ENCODE assay signal across 11 cellular contexts in genomic region chr1:24529292-24529691, GRCh38. TPM values are rescaled to one million over a fixed set of nuclear protein-coding genes. Genes with fewer than 3 reads are reported as not detected.
DNase-seq lines count a peak whose midpoint lies in the region; ATAC-seq and TF ChIP-seq lines count a peak whose summit lies in the region.
"Not testable (repeated sequence)": the region's sequence is repeated elsewhere in the genome, so short reads cannot be mapped to it uniquely, and the experiment has no call there.
"Had no signal": no experiment of that assay in that cellular context is flagged by ENCODE, and none has a peak within 500 bp of the region (broad histone marks: within the 10 kb centered on the region; RNA-seq: fewer than 3 reads in every experiment).

No MANE protein-coding gene starts in this region.

- peaks cover 50% of the 10 kb centered on the region for H3K36me3 ChIP-seq in CD4-positive, CD25-positive, alpha-beta regulatory T cell (ENCODE audit: control insufficient read depth, insufficient read depth, low read length)
- H3K36me3 ChIP-seq in naive thymus-derived CD4-positive, alpha-beta T cell (ENCODE audit: control insufficient read depth in 2 of 3, insufficient read depth in 3 of 3, low read length in 3 of 3) = peaks cover 3 to 23% (median 4%) of the 10 kb centered on the region in 3 experiments

- peaks cover 50% of the 10 kb centered on the region for H3K4me1 ChIP-seq in CD4-positive, CD25-positive, alpha-beta regulatory T cell (ENCODE audit: control insufficient read depth, insufficient read depth, low read length, poor library complexity, severe bottlenecking)
- H3K4me1 ChIP-seq in naive thymus-derived CD4-positive, alpha-beta T cell (ENCODE audit: control insufficient read depth in 2 of 2, insufficient read depth in 2 of 2, low read length in 2 of 2) = peaks cover 0 to 45% of the 10 kb centered on the region in 2 donors

- peaks cover 39 to 80% (median 62%) of the 10 kb centered on the region in 4 donors for H3K4me1 Mint-ChIP-seq in CD4-positive, CD25-positive, alpha-beta regulatory T cell
- not testable (repeated sequence) for H3K4me1 Mint-ChIP-seq in Calu3 (ENCODE audit: low read depth, unreplicated experiment)
- peaks cover 70% of the 10 kb centered on the region for H3K4me1 Mint-ChIP-seq in activated CD4-positive, alpha-beta T cell treated with anti-CD3 and anti-CD28 coated beads for 36 hours
- peaks cover 71% of the 10 kb centered on the region for H3K4me1 Mint-ChIP-seq in activated T-cell treated with anti-CD3 and anti-CD28 coated beads, Interleukin-2, amount 50 U/mL, for 72 hours (ENCODE audit: low read depth)
- peaks cover 73% of the 10 kb centered on the region for H3K4me1 Mint-ChIP-seq in activated naive CD8-positive, alpha-beta T cell (ENCODE audit: low read depth)
- peaks cover 36 to 90% (median 73%) of the 10 kb centered on the region in 7 donors for H3K4me1 Mint-ChIP-seq in naive thymus-derived CD4-positive, alpha-beta T cell
- peaks cover 33% of the 10 kb centered on the region for H3K4me1 Mint-ChIP-seq in stimulated activated memory B cell treated with anti-CD40 and anti-IgM and Interleukin-4, amounts not matched to agents 10 μg/mL and 1 μg/mL and 100 μg/mL, for 72 hours

- CTCF ChIA-PET in Calu3 (lab: Charles Lee) = not testable (repeated sequence)
- CTCF ChIA-PET in activated CD4-positive, alpha-beta T cell treated with anti-CD3 and anti-CD28 coated beads for 36 hours (lab: Charles Lee) = interaction anchor here (3.0 to 7.8 kb wide), 5 partner anchors 19 to 116 kb away, joined by 9 to 62 read pairs (median 32); partner anchors contain the start of genes NIPAL3, RCAN3 and STPG1
- CTCF ChIA-PET in naive thymus-derived CD4-positive, alpha-beta T cell (lab: Charles Lee) = interaction anchor here (0.9 to 2.2 kb wide), 5 partner anchors 14 to 114 kb away, joined by 3 to 8 read pairs (median 5); partner anchors contain the start of gene NIPAL3

- peaks cover 46% of the 10 kb centered on the region for H3K36me3 Mint-ChIP-seq in CD4-positive, CD25-positive, alpha-beta regulatory T cell
- H3K36me3 Mint-ChIP-seq in Calu3 (ENCODE audit: insufficient read depth, unreplicated experiment) = not testable (repeated sequence)
- peaks cover 48% of the 10 kb centered on the region for H3K36me3 Mint-ChIP-seq in activated CD4-positive, alpha-beta T cell treated with anti-CD3 and anti-CD28 coated beads for 36 hours (ENCODE audit: low read depth)
- peaks cover 6 to 42% of the 10 kb centered on the region in 2 donors for H3K36me3 Mint-ChIP-seq in activated T-cell treated with anti-CD3 and anti-CD28 coated beads, Interleukin-2, amount 50 U/mL, for 72 hours (ENCODE audit: insufficient read depth in 2 of 2)
- H3K36me3 Mint-ChIP-seq in activated naive CD8-positive, alpha-beta T cell = peaks cover 15% of the 10 kb centered on the region
- H3K36me3 Mint-ChIP-seq in naive thymus-derived CD4-positive, alpha-beta T cell = peaks cover 10 to 44% (median 38%) of the 10 kb centered on the region in 5 donors
- H3K36me3 Mint-ChIP-seq in stimulated activated memory B cell treated with anti-CD40 and anti-IgM and Interleukin-4, amounts not matched to agents 10 μg/mL and 1 μg/mL and 100 μg/mL, for 72 hours = peaks cover 23% of the 10 kb centered on the region

- not testable (repeated sequence) for ATAC-seq in CD4-positive, CD25-positive, alpha-beta regulatory T cell (ENCODE audit: low read depth in 2 of 2); activated CD4-positive, alpha-beta T cell treated with anti-CD3 and anti-CD28 coated beads for 36 hours; activated T-cell treated with anti-CD3 and anti-CD28 coated beads, Interleukin-2, amount 50 U/mL, for 72 hours (replicated peaks in 1 of 2); naive thymus-derived CD4-positive, alpha-beta T cell; stimulated activated memory B cell treated with anti-CD40 and anti-IgM and Interleukin-4, amounts not matched to agents 10 μg/mL and 1 μg/mL and 100 μg/mL, for 72 hours

- not testable (repeated sequence) for H3K9me3 ChIP-seq in CD4-positive, CD25-positive, alpha-beta regulatory T cell (ENCODE audit: control insufficient read depth in 2 of 2, low read length in 2 of 2); naive thymus-derived CD4-positive, alpha-beta T cell (ENCODE audit: control insufficient read depth in 2 of 3, low read length in 3 of 3)

- DNase-seq in CD4-positive, CD25-positive, alpha-beta regulatory T cell; Calu3; activated CD4-positive, alpha-beta T cell treated with anti-CD3 and anti-CD28 coated beads for 36 hours; activated T-cell treated with anti-CD3 and anti-CD28 coated beads, Interleukin-2, amount 50 U/mL, for 72 hours; naive thymus-derived CD4-positive, alpha-beta T cell: not testable (repeated sequence)

- peak overlapping the region; percentile 44 to 79 (median 62) for H3K27ac Mint-ChIP-seq in CD4-positive, CD25-positive, alpha-beta regulatory T cell
- H3K27ac Mint-ChIP-seq in Calu3 (ENCODE audit: unreplicated experiment) = peak overlapping the region; percentile 58
- peak overlapping the region; percentile 85 for H3K27ac Mint-ChIP-seq in activated CD4-positive, alpha-beta T cell treated with anti-CD3 and anti-CD28 coated beads for 36 hours
- peak overlapping the region; percentile 91 for H3K27ac Mint-ChIP-seq in activated T-cell treated with anti-CD3 and anti-CD28 coated beads, Interleukin-2, amount 50 U/mL, for 72 hours
- peak overlapping the region; percentile 87 for H3K27ac Mint-ChIP-seq in activated naive CD8-positive, alpha-beta T cell
- peak overlapping the region in 7 of 9 donors; percentile 58 to 93 (median 85) for H3K27ac Mint-ChIP-seq in naive thymus-derived CD4-positive, alpha-beta T cell
- H3K27ac Mint-ChIP-seq in stimulated activated memory B cell treated with anti-CD40 and anti-IgM and Interleukin-4, amounts not matched to agents 10 μg/mL and 1 μg/mL and 100 μg/mL, for 72 hours = peak overlapping the region; percentile 54

- H3K4me3 Mint-ChIP-seq in CD4-positive, CD25-positive, alpha-beta regulatory T cell = peak overlapping the region in 1 of 4 donors; percentile 77
- not testable (repeated sequence) for H3K4me3 Mint-ChIP-seq in Calu3 (ENCODE audit: low read depth, unreplicated experiment); activated CD4-positive, alpha-beta T cell treated with anti-CD3 and anti-CD28 coated beads for 36 hours; activated T-cell treated with anti-CD3 and anti-CD28 coated beads, Interleukin-2, amount 50 U/mL, for 72 hours; activated naive CD8-positive, alpha-beta T cell; stimulated activated memory B cell treated with anti-CD40 and anti-IgM and Interleukin-4, amounts not matched to agents 10 μg/mL and 1 μg/mL and 100 μg/mL, for 72 hours
- H3K4me3 Mint-ChIP-seq in naive thymus-derived CD4-positive, alpha-beta T cell = peak overlapping the region in 5 of 10 donors; percentile 4 to 65 (median 57)

- not testable (repeated sequence) for BruUV-seq in Calu3 (replicated peaks; lab: Mats Ljungman, UMichigan)

- not testable (repeated sequence) for H3K27me3 Mint-ChIP-seq in CD4-positive, CD25-positive, alpha-beta regulatory T cell; Calu3 (ENCODE audit: unreplicated experiment); activated CD4-positive, alpha-beta T cell treated with anti-CD3 and anti-CD28 coated beads for 36 hours; activated T-cell treated with anti-CD3 and anti-CD28 coated beads, Interleukin-2, amount 50 U/mL, for 72 hours (ENCODE audit: low read depth); activated naive CD8-positive, alpha-beta T cell; naive thymus-derived CD4-positive, alpha-beta T cell; stimulated activated memory B cell treated with anti-CD40 and anti-IgM and Interleukin-4, amounts not matched to agents 10 μg/mL and 1 μg/mL and 100 μg/mL, for 72 hours

- H3K4me3 ChIP-seq in CD4-positive, CD25-positive, alpha-beta regulatory T cell (ENCODE audit: low read depth, low read length); naive thymus-derived CD4-positive, alpha-beta T cell (ENCODE audit: low read length): not testable (repeated sequence)

- H3K27ac ChIP-seq in CD4-positive, CD25-positive, alpha-beta regulatory T cell (ENCODE audit: insufficient read depth, low read length, poor library complexity, severe bottlenecking) = peak overlapping the region; percentile 29
- peak overlapping the region; percentile 58 for H3K27ac ChIP-seq in naive thymus-derived CD4-positive, alpha-beta T cell (ENCODE audit: low read depth, low read length)

- POLR2A ChIA-PET in activated CD4-positive, alpha-beta T cell treated with anti-CD3 and anti-CD28 coated beads for 36 hours (lab: Charles Lee) = not testable (repeated sequence)
- POLR2A ChIA-PET in naive thymus-derived CD4-positive, alpha-beta T cell (lab: Charles Lee) = interaction anchor here (0.8 to 5.3 kb wide), 5 partner anchors 14 to 114 kb away, joined by 3 to 39 read pairs (median 6); partner anchors contain the start of gene NIPAL3

- intact Hi-C loops in Calu3 (cut with micrococcal nuclease; ENCODE audit: unreplicated experiment); activated CD4-positive, alpha-beta T cell treated with anti-CD3 and anti-CD28 coated beads for 36 hours (cut with DNase I, micrococcal nuclease): not testable (repeated sequence)
- intact Hi-C loops in naive thymus-derived CD4-positive, alpha-beta T cell (cut with micrococcal nuclease) = loop anchor here in 1 of 2 donors (5.0 kb wide), 1 partner anchor 67 kb away; no protein-coding TSS in a partner anchor

- H3K27me3 ChIP-seq in CD4-positive, CD25-positive, alpha-beta regulatory T cell (ENCODE audit: control insufficient read depth, insufficient read depth, low read length); naive thymus-derived CD4-positive, alpha-beta T cell (ENCODE audit: control insufficient read depth in 2 of 2, insufficient read depth in 2 of 2, low read length in 2 of 2): not testable (repeated sequence)

- H3K9me3 Mint-ChIP-seq in CD4-positive, CD25-positive, alpha-beta regulatory T cell; Calu3 (ENCODE audit: low read depth, unreplicated experiment); activated CD4-positive, alpha-beta T cell treated with anti-CD3 and anti-CD28 coated beads for 36 hours (ENCODE audit: low read depth); activated T-cell treated with anti-CD3 and anti-CD28 coated beads, Interleukin-2, amount 50 U/mL, for 72 hours; activated naive CD8-positive, alpha-beta T cell (ENCODE audit: low read depth); naive thymus-derived CD4-positive, alpha-beta T cell; stimulated activated memory B cell treated with anti-CD40 and anti-IgM and Interleukin-4, amounts not matched to agents 10 μg/mL and 1 μg/mL and 100 μg/mL, for 72 hours: not testable (repeated sequence)

- TF ChIP-seq CTCF in Calu3 (IDR thresholded peaks at IDR 0.05; ENCODE audit: unreplicated experiment) = not testable (repeated sequence)

RNA-seq across cellular contexts. Expression of gene NCMAP, which starts 26.6 kb away (rescaled TPM):
- total RNA-seq in CD4-positive, CD25-positive, alpha-beta regulatory T cell = not detected
- polyA plus RNA-seq in CD4-positive, CD25-positive, alpha-beta regulatory T cell = under 1 TPM in 1 of 4 donors, not detected in 3; 0.34 TPM
- total RNA-seq in Calu3 (2022) = 63.9 and 78.8 TPM in 2 replicates
- total RNA-seq in activated CD4-positive, alpha-beta T cell treated with anti-CD3 and anti-CD28 coated beads for 36 hours = under 1 TPM in 1 of 2 experiments, not detected in 1; 0.05 TPM
- total RNA-seq in activated T-cell treated with anti-CD3 and anti-CD28 coated beads, Interleukin-2, amount 50 U/mL, for 72 hours = 1 to 10 TPM in 1 of 2 donors, under 1 TPM in 1; 0.76 to 1.3 TPM
- under 1 TPM in 1 of 5 experiments, not detected in 4; 0.13 TPM for total RNA-seq in naive thymus-derived CD4-positive, alpha-beta T cell
- polyA plus RNA-seq in naive thymus-derived CD4-positive, alpha-beta T cell = under 1 TPM; 0.10 to 0.12 TPM
- total RNA-seq: Daoy, GM23248, H4 had no signal
- polyA plus RNA-seq: BJ, GM23248 had no signal

RNA-seq across cellular contexts. Expression of gene RCAN3, which starts 26.7 kb away (rescaled TPM):
- total RNA-seq in CD4-positive, CD25-positive, alpha-beta regulatory T cell = 172 TPM
- 100 to 1,000 TPM; 126 to 146 (median 133) TPM for polyA plus RNA-seq in CD4-positive, CD25-positive, alpha-beta regulatory T cell
- total RNA-seq in Calu3 (2022) = 12.9 and 15.3 TPM in 2 replicates
- total RNA-seq in activated CD4-positive, alpha-beta T cell treated with anti-CD3 and anti-CD28 coated beads for 36 hours = 10 to 100 TPM; 62.3 to 67.5 TPM
- 100 to 1,000 TPM; 103 to 151 TPM for total RNA-seq in activated T-cell treated with anti-CD3 and anti-CD28 coated beads, Interleukin-2, amount 50 U/mL, for 72 hours
- total RNA-seq in naive thymus-derived CD4-positive, alpha-beta T cell = 100 to 1,000 TPM in 4 of 5 experiments, 10 to 100 TPM in 1; 68.5 to 247 (median 183) TPM
- polyA plus RNA-seq in naive thymus-derived CD4-positive, alpha-beta T cell = 100 to 1,000 TPM; 171 to 179 TPM

Comparison
In these comparisons a context has a peak if more than half of its experiments do, and no peak if none do; other contexts are left out.
1. RNA of gene NCMAP, which starts 26.6 kb away (total RNA-seq): 63.9 to 78.8 TPM in Calu3; 0.76 to 1.3 TPM in activated T-cell treated with anti-CD3 and anti-CD28 coated beads, Interleukin-2, amount 50 U/mL, for 72 hours, not detected in CD4-positive, CD25-positive, alpha-beta regulatory T cell (single experiment), 0.05 TPM in activated CD4-positive, alpha-beta T cell treated with anti-CD3 and anti-CD28 coated beads for 36 hours and 0.13 TPM in naive thymus-derived CD4-positive, alpha-beta T cell; every median in the first group is over 10 times any median in the second.
2. Peak in every context shown above with its lines, with median percentiles within 50 percentile points of each other: H3K27ac Mint-ChIP-seq.